In genomic region chr11:107973641-107974040, GRCh38 we compare ENCODE assay signal across 32 cellular contexts. TPM values are rescaled to one million over a fixed set of nuclear protein-coding genes. Genes with fewer than 3 reads are reported as not detected.
"Had no signal": no experiment of that assay in that cellular context is flagged by ENCODE, and none has a peak within 500 bp of the region (broad histone marks: within the 10 kb centered on the region; RNA-seq: fewer than 3 reads in every experiment).

No MANE protein-coding gene starts in this region.

- FAIRE-seq: pancreas, urothelium cell line had no signal

- H3K27me3 ChIP-seq: neural progenitor cell, neutrophil, pancreas, right atrium auricular region, right lobe of liver, sigmoid colon, spleen, suprapubic skin, testis, tibial nerve, upper lobe of left lung, vagina had no signal

- H3K4me3 ChIP-seq: neural progenitor cell, pancreas, prostate gland, right atrium auricular region, right lobe of liver, sigmoid colon, skin epidermis, smooth muscle cell, spleen, suprapubic skin, testis, tibial nerve, upper lobe of left lung, vagina had no signal

- H3K4me2 ChIP-seq: neural progenitor cell, smooth muscle cell had no signal

- H3K27ac ChIP-seq: neural progenitor cell, neutrophil, pancreas, prostate gland, right atrium auricular region, right lobe of liver, sigmoid colon, skin epidermis, spleen, suprapubic skin, testis, tibial nerve, upper lobe of left lung, vagina had no signal

- H2AFZ ChIP-seq: neural progenitor cell had no signal

- H3K9ac ChIP-seq: neural progenitor cell had no signal

- H3K36me3 ChIP-seq: neural progenitor cell, neutrophil, pancreas, prostate gland, right atrium auricular region, right lobe of liver, sigmoid colon, spleen, suprapubic skin, tibial nerve, upper lobe of left lung, vagina had no signal

- H3K9me3 ChIP-seq: neutrophil, pancreas, prostate gland, right atrium auricular region, right lobe of liver, sigmoid colon, spleen, suprapubic skin, testis, tibial nerve, upper lobe of left lung, vagina had no signal

- DNase-seq: naive thymus-derived CD4-positive, alpha-beta T cell; natural killer cell; nucleus accumbens; pancreas; retina; right lobe of liver; sigmoid colon; spleen; stimulated activated CD4-positive, alpha-beta T cell treated with anti-CD3 and anti-CD28 coated beads, Interleukin-12 subunit alpha, Interleukin-12 subunit beta, amount 100 ng/mL, for 4 hours; stimulated activated CD4-positive, alpha-beta T cell treated with anti-CD3 and anti-CD28 coated beads, Interleukin-1b, Interleukin-23, amount 100 ng/mL, for 48 hours; stimulated activated CD4-positive, alpha-beta T cell treated with anti-CD3 and anti-CD28 coated beads, Interleukin-4, amount 100 ng/mL, for 1 hour; stimulated activated CD4-positive, alpha-beta T cell treated with anti-CD3 and anti-CD28 coated beads, Interleukin-4, amount 100 ng/mL, for 4 hours; stimulated activated CD8-positive, alpha-beta memory T cell treated with anti-CD3 and anti-CD28 coated beads, Interleukin-4, amount 100 ng/mL, for 48 hours; stimulated activated naive CD4-positive, alpha-beta T cell; stimulated activated naive CD8-positive, alpha-beta T cell treated with anti-CD3 and anti-CD28 coated beads, Interleukin-15, amount 100 ng/mL, for 72 hours; stimulated activated naive CD8-positive, alpha-beta T cell treated with anti-CD3 and anti-CD28 coated beads, Interleukin-15, Interleukin-2, amounts not matched to agents 100 U/mL and 50 U/mL, for 24 hours; substantia nigra; testis; trophoblast cell; upper lobe of left lung had no signal

- H3K4me1 ChIP-seq: neural progenitor cell, pancreas, prostate gland, right atrium auricular region, right lobe of liver, sigmoid colon, spleen, suprapubic skin, testis, tibial nerve, upper lobe of left lung, vagina had no signal

RNA-seq across cellular contexts. Expression of gene RAB39A, which starts 45.4 kb away (rescaled TPM):
- total RNA-seq: osteocyte, pulmonary artery endothelial cell, smooth muscle cell had no signal
- polyA plus RNA-seq: smooth muscle cell had no signal
